In the genomic region with DNA sequence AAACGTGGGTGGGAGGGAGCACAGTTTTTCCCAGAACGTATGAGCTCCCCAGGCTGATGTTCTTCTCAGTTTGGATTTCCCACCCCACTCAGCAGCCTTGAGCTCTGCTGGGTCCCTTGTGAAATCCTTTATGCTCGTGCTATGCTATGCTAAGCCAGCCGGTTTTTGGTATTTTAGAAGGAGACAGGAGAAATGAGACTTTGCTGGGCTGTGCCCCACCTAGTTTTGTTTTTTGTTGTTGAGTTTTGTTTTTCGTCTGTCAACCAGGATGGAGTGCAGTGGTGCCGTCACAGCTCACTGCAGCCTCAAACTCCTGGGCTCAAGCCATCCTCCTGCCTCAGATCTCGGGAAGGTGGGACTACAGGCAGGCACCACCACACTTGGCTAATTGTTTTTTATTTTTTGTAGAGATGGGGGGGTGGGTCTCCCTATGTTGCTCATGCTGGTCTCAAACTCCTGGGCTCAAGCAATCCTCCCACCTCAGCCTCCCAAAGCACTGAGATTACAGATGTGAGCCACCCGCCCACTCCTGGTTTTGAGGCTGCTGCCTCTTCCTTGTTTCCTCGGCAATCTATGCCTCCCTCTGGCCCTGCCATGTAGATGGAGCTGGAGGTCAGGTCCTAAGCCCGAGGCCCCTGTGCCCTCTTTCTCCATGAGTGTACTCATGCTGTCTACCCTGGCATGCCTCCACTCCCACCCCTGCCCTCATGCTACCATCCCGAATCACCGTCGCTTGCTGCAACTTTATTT, we compare ENCODE assay signal across 12 cellular contexts. TPM values are rescaled to one million over a fixed set of nuclear protein-coding genes. Genes with fewer than 3 reads are reported as not detected.
A peak's percentile ranks its signal among the peaks of the same experiment; 100 is the strongest.
DNase-seq lines count a peak whose midpoint lies in the region; ATAC-seq and TF ChIP-seq lines count a peak whose summit lies in the region.
"Had no signal": no experiment of that assay in that cellular context is flagged by ENCODE, and none has a peak within 500 bp of the region (broad histone marks: within the 10 kb centered on the region; RNA-seq: fewer than 3 reads in every experiment).

No MANE protein-coding gene starts in this region.

- H3K36me3 Mint-ChIP-seq in activated T-cell treated with anti-CD3 and anti-CD28 coated beads, Interleukin-2, amount 50 U/mL, for 72 hours (ENCODE audit: insufficient read depth in 2 of 2), result peaks cover 0 to 1% of the 10 kb centered on the region in 2 donors
- no peaks in the 10 kb centered on the region for H3K36me3 Mint-ChIP-seq in stimulated activated memory B cell treated with anti-CD40 and anti-IgM and Interleukin-4, amounts not matched to agents 10 μg/mL and 1 μg/mL and 100 μg/mL, for 72 hours

- CTCF ChIA-PET in mammary epithelial cell (lab: Charles Lee; ENCODE audit: low non-redundant PET), result interaction anchor here (0.6 kb wide), 1 partner anchor 99 kb away, joined by 5 read pairs; no protein-coding TSS in a partner anchor

- peak overlapping the region; percentile 32 for H3K4me2 ChIP-seq in mammary epithelial cell (ENCODE audit: insufficient read depth, low read depth, low read length)
- H3K4me2 ChIP-seq: SK-N-SH had no signal

- H4K20me1 ChIP-seq in mammary epithelial cell (ENCODE audit: insufficient read depth, low read length), result no peaks in the 10 kb centered on the region

- no peaks in the 10 kb centered on the region for H3K9me3 Mint-ChIP-seq in activated T-cell treated with anti-CD3 and anti-CD28 coated beads, Interleukin-2, amount 50 U/mL, for 72 hours
- H3K9me3 Mint-ChIP-seq in stimulated activated memory B cell treated with anti-CD40 and anti-IgM and Interleukin-4, amounts not matched to agents 10 μg/mL and 1 μg/mL and 100 μg/mL, for 72 hours, result no peaks in the 10 kb centered on the region
- H3K9me3 Mint-ChIP-seq: nephron had no signal

- peak overlapping the region; percentile 71 for H2AFZ ChIP-seq in mammary epithelial cell (ENCODE audit: low read depth, low read length)

- no peak overlapping the region for H3K27ac ChIP-seq in mammary epithelial cell (ENCODE audit: insufficient read depth, low read depth, low read length)

- no peak overlapping the region for H3K27ac Mint-ChIP-seq in activated T-cell treated with anti-CD3 and anti-CD28 coated beads, Interleukin-2, amount 50 U/mL, for 72 hours
- H3K27ac Mint-ChIP-seq in stimulated activated memory B cell treated with anti-CD40 and anti-IgM and Interleukin-4, amounts not matched to agents 10 μg/mL and 1 μg/mL and 100 μg/mL, for 72 hours, result peak overlapping the region; percentile 18
- H3K27ac Mint-ChIP-seq: nephron had no signal

- no TSS peak for BruUV-seq in mammary epithelial cell (replicated peaks; lab: Mats Ljungman, UMichigan)

- peak in 1 of 2 donors; percentile 32 for ATAC-seq in activated T-cell treated with anti-CD3 and anti-CD28 coated beads, Interleukin-2, amount 50 U/mL, for 72 hours (replicated peaks in 1 of 2)
- ATAC-seq in HG02798 (IDR thresholded peaks at IDR 0.05; ENCODE audit: poor library complexity, unreplicated experiment) (peak; percentile 30), GM18870 (IDR thresholded peaks at IDR 0.05; ENCODE audit: unreplicated experiment) (no peak)
- ATAC-seq in stimulated activated memory B cell treated with anti-CD40 and anti-IgM and Interleukin-4, amounts not matched to agents 10 μg/mL and 1 μg/mL and 100 μg/mL, for 72 hours, result peak; percentile 31

- WGBS in mammary epithelial cell (ENCODE audit: low coverage, missing lambda C conversion rate), result 71% methylated on average over 13 of the region's 13 CpGs

- no peaks in the 10 kb centered on the region for H3K79me2 ChIP-seq in mammary epithelial cell (ENCODE audit: insufficient read depth, low read length)

- in situ Hi-C loops in mammary epithelial cell (cut with MboI; ENCODE audit: low sequenced_read_pairs in 2 of 2), result no loop called here

- peaks cover 12% of the 10 kb centered on the region for H3K4me1 ChIP-seq in mammary epithelial cell (ENCODE audit: insufficient read depth, low read length)
- H3K4me1 ChIP-seq: sigmoid colon had no signal

- peak overlapping the region; percentile 19 to 20 for H3K4me3 Mint-ChIP-seq in activated T-cell treated with anti-CD3 and anti-CD28 coated beads, Interleukin-2, amount 50 U/mL, for 72 hours
- peak overlapping the region; percentile 30 for H3K4me3 Mint-ChIP-seq in stimulated activated memory B cell treated with anti-CD40 and anti-IgM and Interleukin-4, amounts not matched to agents 10 μg/mL and 1 μg/mL and 100 μg/mL, for 72 hours
- H3K4me3 Mint-ChIP-seq: nephron had no signal

- no peak for TF ChIP-seq CTCF in mammary epithelial cell (conservative IDR thresholded peaks at IDR 0.05 in 1 of 2, IDR thresholded peaks at IDR 0.05 in 1 of 2; ENCODE audit: extremely low read depth in 1 of 2, insufficient read depth in 1 of 2, low read depth in 1 of 2, low read length in 2 of 2)

- no peaks in the 10 kb centered on the region for H3K36me3 ChIP-seq in mammary epithelial cell (ENCODE audit: insufficient read depth, low read length)
- H3K36me3 ChIP-seq: sigmoid colon had no signal

- no peak overlapping the region for H3K4me3 ChIP-seq in mammary epithelial cell (replicated peaks in 1 of 3; ENCODE audit: insufficient read depth in 1 of 3, low read depth in 2 of 3, low read length in 3 of 3)
- H3K4me3 ChIP-seq: sigmoid colon had no signal

- peaks cover 43% of the 10 kb centered on the region for H3K4me1 Mint-ChIP-seq in activated T-cell treated with anti-CD3 and anti-CD28 coated beads, Interleukin-2, amount 50 U/mL, for 72 hours (ENCODE audit: low read depth)
- H3K4me1 Mint-ChIP-seq in stimulated activated memory B cell treated with anti-CD40 and anti-IgM and Interleukin-4, amounts not matched to agents 10 μg/mL and 1 μg/mL and 100 μg/mL, for 72 hours, result peaks cover 22% of the 10 kb centered on the region
- H3K4me1 Mint-ChIP-seq: nephron had no signal

- no peak overlapping the region for H3K9ac ChIP-seq in mammary epithelial cell (ENCODE audit: insufficient read depth, low read length)
- H3K9ac ChIP-seq: SK-N-SH had no signal

- no peaks in the 10 kb centered on the region for H3K9me3 ChIP-seq in mammary epithelial cell (replicated peaks; ENCODE audit: insufficient read depth, low read length)
- H3K9me3 ChIP-seq: sigmoid colon, SK-N-SH had no signal

- DNase-seq in activated T-cell treated with anti-CD3 and anti-CD28 coated beads, Interleukin-2, amount 50 U/mL, for 72 hours, result no peak
- no peak for DNase-seq in activated T-cell treated with anti-CD3 and anti-CD28 coated beads for 4 hours
- no peak for DNase-seq in mammary epithelial cell
- no peak for DNase-seq in HCEC 1CT
- DNase-seq in ecto neural progenitor cell (ENCODE audit: low spot score), result no peak
- DNase-seq: NCI-H1092 treated with DMSO at 0.1 percent for 48 hours, sigmoid colon had no signal

- dilution Hi-C loops in mammary epithelial cell (cut with HindIII; ENCODE audit: low sequenced_read_pairs), result no loop called here

- no peaks in the 10 kb centered on the region for H3K27me3 Mint-ChIP-seq in activated T-cell treated with anti-CD3 and anti-CD28 coated beads, Interleukin-2, amount 50 U/mL, for 72 hours (ENCODE audit: low read depth)
- H3K27me3 Mint-ChIP-seq in stimulated activated memory B cell treated with anti-CD40 and anti-IgM and Interleukin-4, amounts not matched to agents 10 μg/mL and 1 μg/mL and 100 μg/mL, for 72 hours, result no peaks in the 10 kb centered on the region

- intact Hi-C loops in mammary epithelial cell (cut with micrococcal nuclease), result no loop called here

- no peaks in the 10 kb centered on the region for H3K27me3 ChIP-seq in mammary epithelial cell (ENCODE audit: insufficient read depth, low read length)
- H3K27me3 ChIP-seq: sigmoid colon had no signal

RNA-seq across cellular contexts. Expression of a gene that starts 17.5 kb away (rescaled TPM):
- total RNA-seq in activated T-cell treated with anti-CD3 and anti-CD28 coated beads, Interleukin-2, amount 50 U/mL, for 72 hours, result 100 to 1,000 TPM; 108 to 109 TPM
- 1 to 10 TPM; 2.0 to 4.3 TPM for total RNA-seq in mammary epithelial cell
- 0.79 TPM for polyA plus RNA-seq in mammary epithelial cell
- 2.3 TPM for polyA minus RNA-seq in mammary epithelial cell

Comparison
In these comparisons a context has a peak if more than half of its experiments do, and no peak if none do; other contexts are left out.
1. RNA of a gene that starts 17.5 kb away (total RNA-seq): 108 to 109 TPM in activated T-cell treated with anti-CD3 and anti-CD28 coated beads, Interleukin-2, amount 50 U/mL, for 72 hours; 2.0 to 4.3 TPM in mammary epithelial cell; every median in the first group is over 10 times any median in the second.